Comparison of ENCODE assay signal across 15 cellular contexts in the genomic region with DNA sequence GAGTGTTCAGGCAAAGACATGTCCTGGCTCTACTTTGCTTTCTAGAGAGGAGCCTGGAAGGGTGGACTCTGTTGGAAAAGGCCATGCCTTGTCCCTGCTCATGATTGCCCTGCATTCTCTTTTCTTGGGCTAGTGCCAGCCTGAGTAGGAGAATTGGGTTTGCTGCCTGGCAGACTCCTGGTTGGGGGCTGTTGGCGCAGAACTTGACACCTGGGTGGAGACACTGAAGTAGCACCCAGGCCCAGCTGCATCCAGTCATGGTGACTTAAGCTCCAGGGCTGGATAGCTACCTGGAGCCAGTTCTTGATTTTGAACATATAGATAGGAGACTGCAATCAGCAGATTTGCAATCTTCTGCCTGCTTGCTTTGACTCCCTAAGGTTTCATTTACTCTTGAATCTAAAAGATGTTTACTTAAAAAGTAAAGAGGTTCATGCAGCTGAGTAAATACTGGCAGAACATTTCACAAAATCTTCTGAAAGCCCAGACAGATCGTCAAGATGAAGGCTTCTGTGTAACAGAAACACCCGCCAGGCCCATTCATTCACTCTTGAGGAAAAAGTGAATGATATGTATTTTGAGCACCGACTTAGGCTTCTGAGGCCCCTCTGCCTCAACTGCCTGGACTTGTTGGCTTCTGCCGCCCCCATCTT. TPM values are rescaled to one million over a fixed set of nuclear protein-coding genes. Genes with fewer than 3 reads are reported as not detected.
A peak's percentile ranks its signal among the peaks of the same experiment; 100 is the strongest.
DNase-seq lines count a peak whose midpoint lies in the region; ATAC-seq, FAIRE-seq and TF ChIP-seq lines count a peak whose summit lies in the region.
"Had no signal": no experiment of that assay in that cellular context is flagged by ENCODE, and none has a peak within 500 bp of the region (broad histone marks: within the 10 kb centered on the region; RNA-seq: fewer than 3 reads in every experiment).

No MANE protein-coding gene starts in this region.

- no peak for FAIRE-seq in frontal cortex (lab: Jason Lieb, UNC)
- FAIRE-seq: urothelium cell line had no signal

- H4K20me1 ChIP-seq in Loucy (ENCODE audit: insufficient read depth, low read length, poor library complexity, severe bottlenecking) = no peaks in the 10 kb centered on the region

- no peaks in the 10 kb centered on the region for H3K9me2 ChIP-seq in Loucy (replicated peaks; ENCODE audit: low read depth, low read length)

- no peak overlapping the region for H3K4me2 ChIP-seq in Loucy (ENCODE audit: low read depth, low read length, poor library complexity, severe bottlenecking)

- intact Hi-C loops in left lung (cut with DNase I) = no loop called here
- intact Hi-C loops in CD4-positive, alpha-beta memory T cell (cut with micrococcal nuclease) = no loop called here
- intact Hi-C loops in activated T-helper 1 cell treated with anti-CD3 and anti-CD28 coated beads, Interleukin-12 subunit alpha, Interleukin-12 subunit beta, Interleukin-2, Interleukin-4 antibody, amounts not matched to agents 30 ng/mL and 10 ng/mL and 1 ng/mL, durations not matched to agents 14 hours and 24 hours and 36 hours (cut with micrococcal nuclease) = no loop called here

- peaks cover 1% of the 10 kb centered on the region for H3K9me3 Mint-ChIP-seq in glutamatergic neuron (ENCODE audit: unreplicated experiment)
- no peaks in the 10 kb centered on the region for H3K9me3 Mint-ChIP-seq in CD4-positive, alpha-beta memory T cell
- H3K9me3 Mint-ChIP-seq in activated T-helper 1 cell treated with anti-CD3 and anti-CD28 coated beads, Interleukin-12 subunit alpha, Interleukin-12 subunit beta, Interleukin-2, Interleukin-4 antibody, amounts not matched to agents 30 ng/mL and 10 ng/mL and 1 ng/mL, durations not matched to agents 14 hours and 24 hours and 36 hours = no peaks in the 10 kb centered on the region

- H3F3A ChIP-seq in Loucy (ENCODE audit: low read depth) = no peaks in the 10 kb centered on the region

- H3K27ac ChIP-seq in C4-2B = peak overlapping the region; percentile 67
- peak overlapping the region in 1 of 2 donors; percentile 8 for H3K27ac ChIP-seq in left lung
- no peak overlapping the region for H3K27ac ChIP-seq in CD4-positive, alpha-beta memory T cell (ENCODE audit: low read depth, low read length)
- H3K27ac ChIP-seq: cardiac muscle cell had no signal

- no peak overlapping the region for H3K9ac ChIP-seq in Loucy (ENCODE audit: low read depth, low read length, poor library complexity, severe bottlenecking)

- no peaks in the 10 kb centered on the region for H3K36me3 ChIP-seq in Loucy (ENCODE audit: insufficient read depth, low read length)
- H3K36me3 ChIP-seq in left lung = no peaks in the 10 kb centered on the region
- no peaks in the 10 kb centered on the region for H3K36me3 ChIP-seq in CD4-positive, alpha-beta memory T cell (ENCODE audit: insufficient read depth, low read length)
- H3K36me3 ChIP-seq: cardiac muscle cell had no signal

- peak; percentile 82 for ATAC-seq in left lung

- H3K27ac Mint-ChIP-seq in glutamatergic neuron (ENCODE audit: unreplicated experiment) = no peak overlapping the region
- no peak overlapping the region for H3K27ac Mint-ChIP-seq in CD4-positive, alpha-beta memory T cell
- H3K27ac Mint-ChIP-seq in activated T-helper 1 cell treated with anti-CD3 and anti-CD28 coated beads, Interleukin-12 subunit alpha, Interleukin-12 subunit beta, Interleukin-2, Interleukin-4 antibody, amounts not matched to agents 30 ng/mL and 10 ng/mL and 1 ng/mL, durations not matched to agents 14 hours and 24 hours and 36 hours = no peak overlapping the region

- CTCF ChIA-PET in CD4-positive, alpha-beta memory T cell (lab: Charles Lee; ENCODE audit: partially characterized antibody) = interaction anchor here (0.8 kb wide), 1 partner anchor 133 kb away, joined by 3 read pairs; no protein-coding TSS in a partner anchor

- peaks cover 3% of the 10 kb centered on the region for H3K27me3 Mint-ChIP-seq in glutamatergic neuron (ENCODE audit: unreplicated experiment)
- H3K27me3 Mint-ChIP-seq in CD4-positive, alpha-beta memory T cell = no peaks in the 10 kb centered on the region
- peaks cover 10% of the 10 kb centered on the region for H3K27me3 Mint-ChIP-seq in activated T-helper 1 cell treated with anti-CD3 and anti-CD28 coated beads, Interleukin-12 subunit alpha, Interleukin-12 subunit beta, Interleukin-2, Interleukin-4 antibody, amounts not matched to agents 30 ng/mL and 10 ng/mL and 1 ng/mL, durations not matched to agents 14 hours and 24 hours and 36 hours (ENCODE audit: insufficient read depth)

- no peaks in the 10 kb centered on the region for H3K4me1 Mint-ChIP-seq in glutamatergic neuron (ENCODE audit: low read depth, unreplicated experiment)
- H3K4me1 Mint-ChIP-seq in CD4-positive, alpha-beta memory T cell = peaks cover 3 to 7% (median 6%) of the 10 kb centered on the region in 4 donors
- peaks cover 7% of the 10 kb centered on the region for H3K4me1 Mint-ChIP-seq in activated T-helper 1 cell treated with anti-CD3 and anti-CD28 coated beads, Interleukin-12 subunit alpha, Interleukin-12 subunit beta, Interleukin-2, Interleukin-4 antibody, amounts not matched to agents 30 ng/mL and 10 ng/mL and 1 ng/mL, durations not matched to agents 14 hours and 24 hours and 36 hours (ENCODE audit: low read depth)

- POLR2A ChIA-PET in CD4-positive, alpha-beta memory T cell (lab: Charles Lee; ENCODE audit: partially characterized antibody) = no interaction called here

- no peaks in the 10 kb centered on the region for H3K9me3 ChIP-seq in Loucy (ENCODE audit: insufficient read depth, low read depth, low read length)
- no peaks in the 10 kb centered on the region for H3K9me3 ChIP-seq in left lung
- H3K9me3 ChIP-seq in CD4-positive, alpha-beta memory T cell (ENCODE audit: control insufficient read depth in 1 of 2, low read length in 2 of 2) = no peaks in the 10 kb centered on the region

- no peak overlapping the region for H3K4me3 Mint-ChIP-seq in glutamatergic neuron (ENCODE audit: unreplicated experiment)
- no peak overlapping the region for H3K4me3 Mint-ChIP-seq in CD4-positive, alpha-beta memory T cell
- no peak overlapping the region for H3K4me3 Mint-ChIP-seq in activated T-helper 1 cell treated with anti-CD3 and anti-CD28 coated beads, Interleukin-12 subunit alpha, Interleukin-12 subunit beta, Interleukin-2, Interleukin-4 antibody, amounts not matched to agents 30 ng/mL and 10 ng/mL and 1 ng/mL, durations not matched to agents 14 hours and 24 hours and 36 hours

- peaks cover 5% of the 10 kb centered on the region for H3K36me3 Mint-ChIP-seq in glutamatergic neuron (ENCODE audit: unreplicated experiment)
- H3K36me3 Mint-ChIP-seq in CD4-positive, alpha-beta memory T cell = no peaks in the 10 kb centered on the region
- H3K36me3 Mint-ChIP-seq in activated T-helper 1 cell treated with anti-CD3 and anti-CD28 coated beads, Interleukin-12 subunit alpha, Interleukin-12 subunit beta, Interleukin-2, Interleukin-4 antibody, amounts not matched to agents 30 ng/mL and 10 ng/mL and 1 ng/mL, durations not matched to agents 14 hours and 24 hours and 36 hours (ENCODE audit: low read depth) = no peaks in the 10 kb centered on the region

- peak; percentile 60 for DNase-seq in NCI-H774 (lab: John Stamatoyannopoulos, UW)
- DNase-seq in left lung = peak in 1 of 2 donors; percentile 51
- no peak for DNase-seq in frontal cortex (ENCODE audit: low spot score in 2 of 2)
- no peak for DNase-seq in glutamatergic neuron
- DNase-seq in CD4-positive, alpha-beta memory T cell = no peak
- no peak for DNase-seq in activated T-helper 1 cell treated with anti-CD3 and anti-CD28 coated beads, Interleukin-12 subunit alpha, Interleukin-12 subunit beta, Interleukin-2, Interleukin-4 antibody, amounts not matched to agents 30 ng/mL and 10 ng/mL and 1 ng/mL, durations not matched to agents 14 hours and 24 hours and 36 hours (ENCODE audit: low spot score)
- DNase-seq: activated naive CD4-positive, alpha-beta T cell; islet precursor cell; NCI-H2227 treated with DMSO at 0.1 percent for 48 hours; retina; stimulated activated CD4-positive, alpha-beta T cell treated with anti-CD3 and anti-CD28 coated beads, Interleukin-4, amount 100 ng/mL, for 1 hour had no signal

- H2AFZ ChIP-seq in Loucy (ENCODE audit: low read length) = 0 out of 2 replicates have a peak overlapping the region, but pooled peaks have one; percentile 25

- no peaks in the 10 kb centered on the region for H3K79me2 ChIP-seq in Loucy (ENCODE audit: insufficient read depth, low read length)

- H3K27me3 ChIP-seq in Loucy (ENCODE audit: insufficient read depth, low read length, poor library complexity, severe bottlenecking) (no peaks in the 10 kb centered on the region), left lung (no peaks in the 10 kb centered on the region)
- no peaks in the 10 kb centered on the region for H3K27me3 ChIP-seq in CD4-positive, alpha-beta memory T cell (ENCODE audit: insufficient read depth, low read length)
- H3K27me3 ChIP-seq: cardiac muscle cell had no signal

- H3K4me3 ChIP-seq in Loucy (ENCODE audit: low read length, poor library complexity, severe bottlenecking) = no peak overlapping the region
- no peak overlapping the region for H3K4me3 ChIP-seq in left lung
- H3K4me3 ChIP-seq in CD4-positive, alpha-beta memory T cell (ENCODE audit: low read length in 2 of 2) = no peak overlapping the region
- H3K4me3 ChIP-seq: cardiac muscle cell had no signal

- TF ChIP-seq CTCF in C4-2B (conservative IDR thresholded peaks at IDR 0.05) (no peak), Loucy (conservative IDR thresholded peaks at IDR 0.05; ENCODE audit: low read length) (no peak), left lung (IDR thresholded peaks at IDR 0.05) (no peak), glutamatergic neuron (IDR thresholded peaks at IDR 0.05; ENCODE audit: partially characterized antibody, unreplicated experiment) (no peak)

- H3K4me1 ChIP-seq in Loucy (ENCODE audit: insufficient read depth, low read length, poor library complexity, severe bottlenecking) = no peaks in the 10 kb centered on the region
- H3K4me1 ChIP-seq in left lung = no peaks in the 10 kb centered on the region
- peaks cover 5% of the 10 kb centered on the region for H3K4me1 ChIP-seq in CD4-positive, alpha-beta memory T cell (ENCODE audit: insufficient read depth, low read length)

RNA-seq across cellular contexts. Expression of a gene that starts 38.0 kb away (rescaled TPM):
- 100 to 1,000 TPM; 229 to 257 TPM for total RNA-seq in left lung
- 701 TPM for total RNA-seq in frontal cortex
- total RNA-seq in glutamatergic neuron (ENCODE audit: unreplicated experiment) = 533 TPM
- total RNA-seq in CD4-positive, alpha-beta memory T cell = 100 to 1,000 TPM; 124 TPM
- polyA plus RNA-seq in CD4-positive, alpha-beta memory T cell = 100 to 1,000 TPM; 315 to 504 TPM
- 290 and 311 TPM in 2 replicates for total RNA-seq in activated T-helper 1 cell treated with anti-CD3 and anti-CD28 coated beads, Interleukin-12 subunit alpha, Interleukin-12 subunit beta, Interleukin-2, Interleukin-4 antibody, amounts not matched to agents 30 ng/mL and 10 ng/mL and 1 ng/mL, durations not matched to agents 14 hours and 24 hours and 36 hours
